Comparison of ENCODE assay signal across 14 cellular contexts in the genomic region with DNA sequence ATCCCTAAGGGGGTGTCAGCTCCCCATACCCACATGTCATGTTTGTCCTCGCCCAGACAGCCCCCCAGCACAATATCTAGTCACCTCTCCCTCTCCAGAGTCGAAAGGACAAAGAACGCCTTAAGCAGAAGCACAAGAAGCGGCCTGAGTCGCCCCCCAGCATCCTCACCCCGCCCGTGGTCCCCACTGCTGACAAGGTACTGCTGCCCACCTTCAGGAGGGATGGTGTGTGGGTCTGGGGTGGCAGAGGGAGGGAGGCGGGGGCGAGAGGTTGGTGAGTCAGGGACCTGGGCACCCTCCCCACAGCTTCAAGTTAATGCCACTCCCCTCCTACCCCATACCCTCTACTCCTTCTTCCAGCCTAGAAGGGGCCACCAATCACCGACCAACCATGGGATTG.
"Had no signal": no experiment of that assay in that cellular context is flagged by ENCODE, and none has a peak within 500 bp of the region (broad histone marks: within the 10 kb centered on the region; RNA-seq: fewer than 3 reads in every experiment).

No MANE protein-coding gene starts in this region.

- FAIRE-seq: endothelial cell of umbilical vein, islet of Langerhans had no signal

- H3K4me1 ChIP-seq: foreskin keratinocyte had no signal

- H3K9me3 ChIP-seq: thyroid gland, vagina had no signal

- DNase-seq: activated CD4-positive, alpha-beta T cell treated with anti-CD3 and anti-CD28 coated beads, Interleukin-2, amount 50 U/mL, for 1 hour; activated naive CD4-positive, alpha-beta T cell treated with Interleukin-2 at 50 U/mL for 16 hours; central memory CD4-positive, alpha-beta T cell; effector CD4-positive, alpha-beta T cell; foreskin keratinocyte; stimulated activated CD4-positive, alpha-beta T cell treated with anti-CD3 and anti-CD28 coated beads, Interleukin-15, amount 100 ng/mL, for 24 hours; stimulated activated CD4-positive, alpha-beta T cell treated with anti-CD3 and anti-CD28 coated beads, Interleukin-4, amount 100 ng/mL, for 24 hours; T-helper 9 cell; thyroid gland had no signal

- H3K27me3 ChIP-seq: foreskin keratinocyte, thyroid gland, vagina had no signal

- ATAC-seq: foreskin keratinocyte, left lobe of liver had no signal

- H3K4me3 ChIP-seq: coronary artery, thyroid gland, vagina had no signal

- H3K27ac ChIP-seq: coronary artery, foreskin keratinocyte, thyroid gland, vagina had no signal
